1 cellular context compared by ENCODE assay signal in genomic region chr20:11296221-11296620, GRCh38.
TF ChIP-seq lines count a peak whose summit lies in the region.

No MANE protein-coding gene starts in this region.

TF ChIP-seq in H1, 55 proteins besides CTCF, POLR2A, EP300 and RAD21:
- TF ChIP-seq HDAC6 (IDR thresholded peaks at IDR 0.05; ENCODE audit: low read depth, low read length): no peak
- no peak for TF ChIP-seq KDM4A (IDR thresholded peaks at IDR 0.05; ENCODE audit: low read depth, low read length, severe bottlenecking)
- TF ChIP-seq E2F6 (IDR thresholded peaks at IDR 0.05): no peak
- no peak for TF ChIP-seq CHD1 (IDR thresholded peaks at IDR 0.05; ENCODE audit: low read depth, low read length)
- no peak for TF ChIP-seq NANOG (IDR thresholded peaks at IDR 0.05; ENCODE audit: insufficient read depth, low read depth, low read length, poor library complexity, severe bottlenecking)
- no peak for TF ChIP-seq TCF12 (IDR thresholded peaks at IDR 0.05; ENCODE audit: low read depth, low read length)
- no peak for TF ChIP-seq MAFK (IDR thresholded peaks at IDR 0.05; ENCODE audit: low read depth, low read length)
- TF ChIP-seq TAF7 (optimal IDR thresholded peaks at IDR 0.05; ENCODE audit: borderline replicate concordance, low read depth, low read length): no peak
- no peak for TF ChIP-seq GTF2F1 (IDR thresholded peaks at IDR 0.05; ENCODE audit: borderline replicate concordance, low read depth, low read length)
- TF ChIP-seq RFX5 (IDR thresholded peaks at IDR 0.05; ENCODE audit: borderline replicate concordance, low read depth, low read length): no peak
- no peak for TF ChIP-seq ASH2L (IDR thresholded peaks at IDR 0.05; ENCODE audit: low read length)
- no peak for TF ChIP-seq JUND (IDR thresholded peaks at IDR 0.05; ENCODE audit: low read length)
- TF ChIP-seq, protein P1, sequence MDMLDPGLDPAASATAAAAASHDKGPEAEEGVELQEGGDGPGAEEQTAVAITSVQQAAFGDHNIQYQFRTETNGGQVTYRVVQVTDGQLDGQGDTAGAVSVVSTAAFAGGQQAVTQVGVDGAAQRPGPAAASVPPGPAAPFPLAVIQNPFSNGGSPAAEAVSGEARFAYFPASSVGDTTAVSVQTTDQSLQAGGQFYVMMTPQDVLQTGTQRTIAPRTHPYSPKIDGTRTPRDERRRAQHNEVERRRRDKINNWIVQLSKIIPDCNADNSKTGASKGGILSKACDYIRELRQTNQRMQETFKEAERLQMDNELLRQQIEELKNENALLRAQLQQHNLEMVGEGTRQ (IDR thresholded peaks at IDR 0.05; ENCODE audit: low read length): no peak
- TF ChIP-seq, protein P2, sequence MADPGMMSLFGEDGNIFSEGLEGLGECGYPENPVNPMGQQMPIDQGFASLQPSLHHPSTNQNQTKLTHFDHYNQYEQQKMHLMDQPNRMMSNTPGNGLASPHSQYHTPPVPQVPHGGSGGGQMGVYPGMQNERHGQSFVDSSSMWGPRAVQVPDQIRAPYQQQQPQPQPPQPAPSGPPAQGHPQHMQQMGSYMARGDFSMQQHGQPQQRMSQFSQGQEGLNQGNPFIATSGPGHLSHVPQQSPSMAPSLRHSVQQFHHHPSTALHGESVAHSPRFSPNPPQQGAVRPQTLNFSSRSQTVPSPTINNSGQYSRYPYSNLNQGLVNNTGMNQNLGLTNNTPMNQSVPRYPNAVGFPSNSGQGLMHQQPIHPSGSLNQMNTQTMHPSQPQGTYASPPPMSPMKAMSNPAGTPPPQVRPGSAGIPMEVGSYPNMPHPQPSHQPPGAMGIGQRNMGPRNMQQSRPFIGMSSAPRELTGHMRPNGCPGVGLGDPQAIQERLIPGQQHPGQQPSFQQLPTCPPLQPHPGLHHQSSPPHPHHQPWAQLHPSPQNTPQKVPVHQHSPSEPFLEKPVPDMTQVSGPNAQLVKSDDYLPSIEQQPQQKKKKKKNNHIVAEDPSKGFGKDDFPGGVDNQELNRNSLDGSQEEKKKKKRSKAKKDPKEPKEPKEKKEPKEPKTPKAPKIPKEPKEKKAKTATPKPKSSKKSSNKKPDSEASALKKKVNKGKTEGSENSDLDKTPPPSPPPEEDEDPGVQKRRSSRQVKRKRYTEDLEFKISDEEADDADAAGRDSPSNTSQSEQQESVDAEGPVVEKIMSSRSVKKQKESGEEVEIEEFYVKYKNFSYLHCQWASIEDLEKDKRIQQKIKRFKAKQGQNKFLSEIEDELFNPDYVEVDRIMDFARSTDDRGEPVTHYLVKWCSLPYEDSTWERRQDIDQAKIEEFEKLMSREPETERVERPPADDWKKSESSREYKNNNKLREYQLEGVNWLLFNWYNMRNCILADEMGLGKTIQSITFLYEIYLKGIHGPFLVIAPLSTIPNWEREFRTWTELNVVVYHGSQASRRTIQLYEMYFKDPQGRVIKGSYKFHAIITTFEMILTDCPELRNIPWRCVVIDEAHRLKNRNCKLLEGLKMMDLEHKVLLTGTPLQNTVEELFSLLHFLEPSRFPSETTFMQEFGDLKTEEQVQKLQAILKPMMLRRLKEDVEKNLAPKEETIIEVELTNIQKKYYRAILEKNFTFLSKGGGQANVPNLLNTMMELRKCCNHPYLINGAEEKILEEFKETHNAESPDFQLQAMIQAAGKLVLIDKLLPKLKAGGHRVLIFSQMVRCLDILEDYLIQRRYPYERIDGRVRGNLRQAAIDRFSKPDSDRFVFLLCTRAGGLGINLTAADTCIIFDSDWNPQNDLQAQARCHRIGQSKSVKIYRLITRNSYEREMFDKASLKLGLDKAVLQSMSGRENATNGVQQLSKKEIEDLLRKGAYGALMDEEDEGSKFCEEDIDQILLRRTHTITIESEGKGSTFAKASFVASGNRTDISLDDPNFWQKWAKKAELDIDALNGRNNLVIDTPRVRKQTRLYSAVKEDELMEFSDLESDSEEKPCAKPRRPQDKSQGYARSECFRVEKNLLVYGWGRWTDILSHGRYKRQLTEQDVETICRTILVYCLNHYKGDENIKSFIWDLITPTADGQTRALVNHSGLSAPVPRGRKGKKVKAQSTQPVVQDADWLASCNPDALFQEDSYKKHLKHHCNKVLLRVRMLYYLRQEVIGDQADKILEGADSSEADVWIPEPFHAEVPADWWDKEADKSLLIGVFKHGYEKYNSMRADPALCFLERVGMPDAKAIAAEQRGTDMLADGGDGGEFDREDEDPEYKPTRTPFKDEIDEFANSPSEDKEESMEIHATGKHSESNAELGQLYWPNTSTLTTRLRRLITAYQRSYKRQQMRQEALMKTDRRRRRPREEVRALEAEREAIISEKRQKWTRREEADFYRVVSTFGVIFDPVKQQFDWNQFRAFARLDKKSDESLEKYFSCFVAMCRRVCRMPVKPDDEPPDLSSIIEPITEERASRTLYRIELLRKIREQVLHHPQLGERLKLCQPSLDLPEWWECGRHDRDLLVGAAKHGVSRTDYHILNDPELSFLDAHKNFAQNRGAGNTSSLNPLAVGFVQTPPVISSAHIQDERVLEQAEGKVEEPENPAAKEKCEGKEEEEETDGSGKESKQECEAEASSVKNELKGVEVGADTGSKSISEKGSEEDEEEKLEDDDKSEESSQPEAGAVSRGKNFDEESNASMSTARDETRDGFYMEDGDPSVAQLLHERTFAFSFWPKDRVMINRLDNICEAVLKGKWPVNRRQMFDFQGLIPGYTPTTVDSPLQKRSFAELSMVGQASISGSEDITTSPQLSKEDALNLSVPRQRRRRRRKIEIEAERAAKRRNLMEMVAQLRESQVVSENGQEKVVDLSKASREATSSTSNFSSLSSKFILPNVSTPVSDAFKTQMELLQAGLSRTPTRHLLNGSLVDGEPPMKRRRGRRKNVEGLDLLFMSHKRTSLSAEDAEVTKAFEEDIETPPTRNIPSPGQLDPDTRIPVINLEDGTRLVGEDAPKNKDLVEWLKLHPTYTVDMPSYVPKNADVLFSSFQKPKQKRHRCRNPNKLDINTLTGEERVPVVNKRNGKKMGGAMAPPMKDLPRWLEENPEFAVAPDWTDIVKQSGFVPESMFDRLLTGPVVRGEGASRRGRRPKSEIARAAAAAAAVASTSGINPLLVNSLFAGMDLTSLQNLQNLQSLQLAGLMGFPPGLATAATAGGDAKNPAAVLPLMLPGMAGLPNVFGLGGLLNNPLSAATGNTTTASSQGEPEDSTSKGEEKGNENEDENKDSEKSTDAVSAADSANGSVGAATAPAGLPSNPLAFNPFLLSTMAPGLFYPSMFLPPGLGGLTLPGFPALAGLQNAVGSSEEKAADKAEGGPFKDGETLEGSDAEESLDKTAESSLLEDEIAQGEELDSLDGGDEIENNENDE (IDR thresholded peaks at IDR 0.05; ENCODE audit: insufficient replicate concordance, low read length): no peak
- TF ChIP-seq KDM5A (IDR thresholded peaks at IDR 0.05; ENCODE audit: low read length): no peak
- no peak for TF ChIP-seq CTBP2 (IDR thresholded peaks at IDR 0.05; ENCODE audit: borderline replicate concordance, insufficient read depth, insufficient read length, low read length)
- no peak for TF ChIP-seq RXRA (IDR thresholded peaks at IDR 0.05; ENCODE audit: insufficient read depth, low read depth, low read length)
- no peak for TF ChIP-seq CREB1 (IDR thresholded peaks at IDR 0.05)
- TF ChIP-seq SP2 (IDR thresholded peaks at IDR 0.05; ENCODE audit: low read length): no peak
- no peak for TF ChIP-seq GABPA (IDR thresholded peaks at IDR 0.05; ENCODE audit: borderline replicate concordance, insufficient read depth, low read length)
